In the genomic region with DNA sequence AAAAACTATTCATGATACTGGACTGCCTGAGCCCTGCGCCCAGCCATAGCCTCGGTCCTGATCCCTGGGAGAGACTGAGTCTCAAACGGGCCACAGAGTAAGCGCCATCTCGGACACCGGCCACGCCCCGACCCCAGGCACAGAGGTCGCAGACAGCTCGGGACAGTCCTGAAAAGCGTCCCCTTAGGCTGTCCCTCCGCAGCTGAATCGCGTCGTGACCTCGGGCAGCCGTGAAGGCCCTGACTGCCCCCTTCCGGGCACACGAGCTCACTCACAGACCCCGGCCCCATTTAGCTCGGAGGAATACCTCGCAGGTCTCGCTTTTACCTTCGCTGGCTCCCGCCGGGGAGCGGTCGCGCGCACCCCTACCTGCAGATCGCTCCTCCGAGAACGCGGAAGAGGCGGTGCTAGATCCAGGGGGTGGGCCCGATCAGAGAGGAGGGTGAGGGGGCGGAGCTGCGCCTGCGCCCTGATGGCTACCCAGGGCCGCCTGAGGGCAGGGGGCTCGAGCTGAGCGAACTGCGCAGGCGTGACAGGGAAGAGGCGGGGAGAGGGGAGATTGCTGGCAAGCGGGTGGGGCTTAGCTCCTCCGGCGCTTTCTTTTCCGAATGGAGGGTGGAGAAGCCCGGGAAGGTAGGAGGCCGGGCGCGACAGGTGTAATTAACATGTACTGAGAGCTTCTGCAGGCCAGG, we compare ENCODE assay signal across 1 cellular context.
TF ChIP-seq lines count a peak whose summit lies in the region.

A gene (minus strand): TSS at position 411 of the 692 bp plus-strand sequence. CDS start 20,941 bp downstream, outside the sequence.

TF ChIP-seq in HepG2, 621 proteins besides CTCF, POLR2A, EP300 and RAD21 (continued from another document and continues in another):
- TF ChIP-seq, protein P1, sequence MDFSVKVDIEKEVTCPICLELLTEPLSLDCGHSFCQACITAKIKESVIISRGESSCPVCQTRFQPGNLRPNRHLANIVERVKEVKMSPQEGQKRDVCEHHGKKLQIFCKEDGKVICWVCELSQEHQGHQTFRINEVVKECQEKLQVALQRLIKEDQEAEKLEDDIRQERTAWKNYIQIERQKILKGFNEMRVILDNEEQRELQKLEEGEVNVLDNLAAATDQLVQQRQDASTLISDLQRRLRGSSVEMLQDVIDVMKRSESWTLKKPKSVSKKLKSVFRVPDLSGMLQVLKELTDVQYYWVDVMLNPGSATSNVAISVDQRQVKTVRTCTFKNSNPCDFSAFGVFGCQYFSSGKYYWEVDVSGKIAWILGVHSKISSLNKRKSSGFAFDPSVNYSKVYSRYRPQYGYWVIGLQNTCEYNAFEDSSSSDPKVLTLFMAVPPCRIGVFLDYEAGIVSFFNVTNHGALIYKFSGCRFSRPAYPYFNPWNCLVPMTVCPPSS (IDR thresholded peaks at IDR 0.05): no peak
- peak; percentile 79 for TF ChIP-seq ZNF883 (CRISPR knock-in tag; IDR thresholded peaks at IDR 0.05; ENCODE audit: not compliant biosample characterization)
- 0 out of 2 replicates have a peak, but pooled peaks have one; percentile 40 for TF ChIP-seq ZNF138 (CRISPR knock-in tag; IDR thresholded peaks at IDR 0.05; ENCODE audit: low read depth)
- TF ChIP-seq, protein P2, sequence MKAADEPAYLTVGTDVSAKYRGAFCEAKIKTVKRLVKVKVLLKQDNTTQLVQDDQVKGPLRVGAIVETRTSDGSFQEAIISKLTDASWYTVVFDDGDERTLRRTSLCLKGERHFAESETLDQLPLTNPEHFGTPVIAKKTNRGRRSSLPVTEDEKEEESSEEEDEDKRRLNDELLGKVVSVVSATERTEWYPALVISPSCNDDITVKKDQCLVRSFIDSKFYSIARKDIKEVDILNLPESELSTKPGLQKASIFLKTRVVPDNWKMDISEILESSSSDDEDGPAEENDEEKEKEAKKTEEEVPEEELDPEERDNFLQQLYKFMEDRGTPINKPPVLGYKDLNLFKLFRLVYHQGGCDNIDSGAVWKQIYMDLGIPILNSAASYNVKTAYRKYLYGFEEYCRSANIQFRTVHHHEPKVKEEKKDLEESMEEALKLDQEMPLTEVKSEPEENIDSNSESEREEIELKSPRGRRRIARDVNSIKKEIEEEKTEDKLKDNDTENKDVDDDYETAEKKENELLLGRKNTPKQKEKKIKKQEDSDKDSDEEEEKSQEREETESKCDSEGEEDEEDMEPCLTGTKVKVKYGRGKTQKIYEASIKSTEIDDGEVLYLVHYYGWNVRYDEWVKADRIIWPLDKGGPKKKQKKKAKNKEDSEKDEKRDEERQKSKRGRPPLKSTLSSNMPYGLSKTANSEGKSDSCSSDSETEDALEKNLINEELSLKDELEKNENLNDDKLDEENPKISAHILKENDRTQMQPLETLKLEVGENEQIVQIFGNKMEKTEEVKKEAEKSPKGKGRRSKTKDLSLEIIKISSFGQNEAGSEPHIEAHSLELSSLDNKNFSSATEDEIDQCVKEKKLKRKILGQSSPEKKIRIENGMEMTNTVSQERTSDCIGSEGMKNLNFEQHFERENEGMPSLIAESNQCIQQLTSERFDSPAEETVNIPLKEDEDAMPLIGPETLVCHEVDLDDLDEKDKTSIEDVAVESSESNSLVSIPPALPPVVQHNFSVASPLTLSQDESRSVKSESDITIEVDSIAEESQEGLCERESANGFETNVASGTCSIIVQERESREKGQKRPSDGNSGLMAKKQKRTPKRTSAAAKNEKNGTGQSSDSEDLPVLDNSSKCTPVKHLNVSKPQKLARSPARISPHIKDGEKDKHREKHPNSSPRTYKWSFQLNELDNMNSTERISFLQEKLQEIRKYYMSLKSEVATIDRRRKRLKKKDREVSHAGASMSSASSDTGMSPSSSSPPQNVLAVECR (CRISPR knock-in tag; IDR thresholded peaks at IDR 0.05; ENCODE audit: borderline replicate concordance): peak; percentile 91
- no peak for TF ChIP-seq ZNF432 (CRISPR knock-in tag; IDR thresholded peaks at IDR 0.05; ENCODE audit: borderline replicate concordance)
- TF ChIP-seq XRCC5 (optimal IDR thresholded peaks at IDR 0.05; ENCODE audit: low read length): peak; percentile 29
- TF ChIP-seq ESRRA (CRISPR knock-in tag; IDR thresholded peaks at IDR 0.05; ENCODE audit: low read depth): no peak
- no peak for TF ChIP-seq SMAD1 (CRISPR knock-in tag; IDR thresholded peaks at IDR 0.05; ENCODE audit: borderline replicate concordance, low read depth)
- peak; percentile 77; the same call in 1 of the 2 replicates for TF ChIP-seq BORCS8-MEF2B (CRISPR knock-in tag; IDR thresholded peaks at IDR 0.05)
- TF ChIP-seq GATAD1 (CRISPR knock-in tag; IDR thresholded peaks at IDR 0.05): 0 out of 2 replicates have a peak, but pooled peaks have one; percentile 32
- no peak for TF ChIP-seq NR3C1 (CRISPR knock-in tag; IDR thresholded peaks at IDR 0.05)
- peak; percentile 64; the same call in 1 of the 2 replicates for TF ChIP-seq MED13 (CRISPR knock-in tag; IDR thresholded peaks at IDR 0.05)
- TF ChIP-seq HMG20A (CRISPR knock-in tag; IDR thresholded peaks at IDR 0.05; ENCODE audit: borderline replicate concordance): no peak
- peak; percentile 84; the same call in 1 of the 2 replicates for TF ChIP-seq DMAP1 (CRISPR knock-in tag; IDR thresholded peaks at IDR 0.05)
- peak; percentile 85 for TF ChIP-seq ZNF350 (CRISPR knock-in tag; IDR thresholded peaks at IDR 0.05; ENCODE audit: borderline replicate concordance, low read depth)
- no peak for TF ChIP-seq MLLT10 (CRISPR knock-in tag; IDR thresholded peaks at IDR 0.05)
- TF ChIP-seq, protein P3, sequence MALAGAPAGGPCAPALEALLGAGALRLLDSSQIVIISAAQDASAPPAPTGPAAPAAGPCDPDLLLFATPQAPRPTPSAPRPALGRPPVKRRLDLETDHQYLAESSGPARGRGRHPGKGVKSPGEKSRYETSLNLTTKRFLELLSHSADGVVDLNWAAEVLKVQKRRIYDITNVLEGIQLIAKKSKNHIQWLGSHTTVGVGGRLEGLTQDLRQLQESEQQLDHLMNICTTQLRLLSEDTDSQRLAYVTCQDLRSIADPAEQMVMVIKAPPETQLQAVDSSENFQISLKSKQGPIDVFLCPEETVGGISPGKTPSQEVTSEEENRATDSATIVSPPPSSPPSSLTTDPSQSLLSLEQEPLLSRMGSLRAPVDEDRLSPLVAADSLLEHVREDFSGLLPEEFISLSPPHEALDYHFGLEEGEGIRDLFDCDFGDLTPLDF (CRISPR knock-in tag; IDR thresholded peaks at IDR 0.05): peak; percentile 50
- no peak for TF ChIP-seq PHF5A (CRISPR knock-in tag; IDR thresholded peaks at IDR 0.05; ENCODE audit: low read depth, unreplicated experiment)
- TF ChIP-seq ZNF260 (CRISPR knock-in tag; IDR thresholded peaks at IDR 0.05; ENCODE audit: borderline replicate concordance, low read depth): no peak
- TF ChIP-seq, protein P4, sequence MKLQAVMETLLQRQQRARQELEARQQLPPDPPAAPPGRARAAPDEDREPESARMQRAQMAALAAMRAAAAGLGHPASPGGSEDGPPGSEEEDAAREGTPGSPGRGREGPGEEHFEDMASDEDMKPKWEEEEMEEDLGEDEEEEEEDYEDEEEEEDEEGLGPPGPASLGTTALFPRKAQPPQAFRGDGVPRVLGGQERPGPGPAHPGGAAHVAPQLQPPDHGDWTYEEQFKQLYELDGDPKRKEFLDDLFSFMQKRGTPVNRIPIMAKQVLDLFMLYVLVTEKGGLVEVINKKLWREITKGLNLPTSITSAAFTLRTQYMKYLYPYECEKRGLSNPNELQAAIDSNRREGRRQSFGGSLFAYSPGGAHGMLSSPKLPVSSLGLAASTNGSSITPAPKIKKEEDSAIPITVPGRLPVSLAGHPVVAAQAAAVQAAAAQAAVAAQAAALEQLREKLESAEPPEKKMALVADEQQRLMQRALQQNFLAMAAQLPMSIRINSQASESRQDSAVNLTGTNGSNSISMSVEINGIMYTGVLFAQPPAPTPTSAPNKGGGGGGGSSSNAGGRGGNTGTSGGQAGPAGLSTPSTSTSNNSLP (IDR thresholded peaks at IDR 0.05; ENCODE audit: low read depth, low read length): peak; percentile 54; the same call in 1 of the 2 replicates
- TF ChIP-seq, protein P5, sequence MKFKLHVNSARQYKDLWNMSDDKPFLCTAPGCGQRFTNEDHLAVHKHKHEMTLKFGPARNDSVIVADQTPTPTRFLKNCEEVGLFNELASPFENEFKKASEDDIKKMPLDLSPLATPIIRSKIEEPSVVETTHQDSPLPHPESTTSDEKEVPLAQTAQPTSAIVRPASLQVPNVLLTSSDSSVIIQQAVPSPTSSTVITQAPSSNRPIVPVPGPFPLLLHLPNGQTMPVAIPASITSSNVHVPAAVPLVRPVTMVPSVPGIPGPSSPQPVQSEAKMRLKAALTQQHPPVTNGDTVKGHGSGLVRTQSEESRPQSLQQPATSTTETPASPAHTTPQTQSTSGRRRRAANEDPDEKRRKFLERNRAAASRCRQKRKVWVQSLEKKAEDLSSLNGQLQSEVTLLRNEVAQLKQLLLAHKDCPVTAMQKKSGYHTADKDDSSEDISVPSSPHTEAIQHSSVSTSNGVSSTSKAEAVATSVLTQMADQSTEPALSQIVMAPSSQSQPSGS (CRISPR knock-in tag; IDR thresholded peaks at IDR 0.05): no peak
- no peak for TF ChIP-seq ATF7 (IDR thresholded peaks at IDR 0.05)
- TF ChIP-seq ATF7 (CRISPR knock-in tag; IDR thresholded peaks at IDR 0.05): no peak
- no peak for TF ChIP-seq TEAD2 (CRISPR knock-in tag; IDR thresholded peaks at IDR 0.05)
- peak; percentile 44; the same call in 1 of the 2 replicates for TF ChIP-seq PITX1 (CRISPR knock-in tag; IDR thresholded peaks at IDR 0.05)
- TF ChIP-seq CENPT (CRISPR knock-in tag; IDR thresholded peaks at IDR 0.05; ENCODE audit: low read depth): no peak
- TF ChIP-seq MTF1 (CRISPR knock-in tag; IDR thresholded peaks at IDR 0.05): no peak
- TF ChIP-seq MXI1 (IDR thresholded peaks at IDR 0.05; ENCODE audit: borderline replicate concordance, low read depth, low read length): peak; percentile 67; the same call in 1 of the 3 replicates
- TF ChIP-seq, protein P6, sequence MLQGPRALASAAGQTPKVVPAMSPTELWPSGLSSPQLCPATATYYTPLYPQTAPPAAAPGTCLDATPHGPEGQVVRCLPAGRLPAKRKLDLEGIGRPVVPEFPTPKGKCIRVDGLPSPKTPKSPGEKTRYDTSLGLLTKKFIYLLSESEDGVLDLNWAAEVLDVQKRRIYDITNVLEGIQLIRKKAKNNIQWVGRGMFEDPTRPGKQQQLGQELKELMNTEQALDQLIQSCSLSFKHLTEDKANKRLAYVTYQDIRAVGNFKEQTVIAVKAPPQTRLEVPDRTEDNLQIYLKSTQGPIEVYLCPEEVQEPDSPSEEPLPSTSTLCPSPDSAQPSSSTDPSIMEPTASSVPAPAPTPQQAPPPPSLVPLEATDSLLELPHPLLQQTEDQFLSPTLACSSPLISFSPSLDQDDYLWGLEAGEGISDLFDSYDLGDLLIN (CRISPR knock-in tag; IDR thresholded peaks at IDR 0.05; ENCODE audit: borderline replicate concordance): no peak
- TF ChIP-seq GFI1 (CRISPR knock-in tag; IDR thresholded peaks at IDR 0.05; ENCODE audit: borderline replicate concordance): no peak
- TF ChIP-seq, protein P7, sequence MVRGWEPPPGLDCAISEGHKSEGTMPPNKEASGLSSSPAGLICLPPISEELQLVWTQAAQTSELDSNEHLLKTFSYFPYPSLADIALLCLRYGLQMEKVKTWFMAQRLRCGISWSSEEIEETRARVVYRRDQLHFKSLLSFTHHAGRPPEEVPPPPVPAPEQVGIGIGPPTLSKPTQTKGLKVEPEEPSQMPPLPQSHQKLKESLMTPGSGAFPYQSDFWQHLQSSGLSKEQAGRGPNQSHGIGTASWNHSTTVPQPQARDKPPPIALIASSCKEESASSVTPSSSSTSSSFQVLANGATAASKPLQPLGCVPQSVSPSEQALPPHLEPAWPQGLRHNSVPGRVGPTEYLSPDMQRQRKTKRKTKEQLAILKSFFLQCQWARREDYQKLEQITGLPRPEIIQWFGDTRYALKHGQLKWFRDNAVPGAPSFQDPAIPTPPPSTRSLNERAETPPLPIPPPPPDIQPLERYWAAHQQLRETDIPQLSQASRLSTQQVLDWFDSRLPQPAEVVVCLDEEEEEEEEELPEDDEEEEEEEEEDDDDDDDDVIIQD (CRISPR knock-in tag; IDR thresholded peaks at IDR 0.05; ENCODE audit: low read depth): no peak; the same call in 1 of the 2 replicates
- TF ChIP-seq ATF7-NPFF (CRISPR knock-in tag; IDR thresholded peaks at IDR 0.05; ENCODE audit: low read depth): peak; percentile 72; the same call in 1 of the 2 replicates
- TF ChIP-seq, protein P8, sequence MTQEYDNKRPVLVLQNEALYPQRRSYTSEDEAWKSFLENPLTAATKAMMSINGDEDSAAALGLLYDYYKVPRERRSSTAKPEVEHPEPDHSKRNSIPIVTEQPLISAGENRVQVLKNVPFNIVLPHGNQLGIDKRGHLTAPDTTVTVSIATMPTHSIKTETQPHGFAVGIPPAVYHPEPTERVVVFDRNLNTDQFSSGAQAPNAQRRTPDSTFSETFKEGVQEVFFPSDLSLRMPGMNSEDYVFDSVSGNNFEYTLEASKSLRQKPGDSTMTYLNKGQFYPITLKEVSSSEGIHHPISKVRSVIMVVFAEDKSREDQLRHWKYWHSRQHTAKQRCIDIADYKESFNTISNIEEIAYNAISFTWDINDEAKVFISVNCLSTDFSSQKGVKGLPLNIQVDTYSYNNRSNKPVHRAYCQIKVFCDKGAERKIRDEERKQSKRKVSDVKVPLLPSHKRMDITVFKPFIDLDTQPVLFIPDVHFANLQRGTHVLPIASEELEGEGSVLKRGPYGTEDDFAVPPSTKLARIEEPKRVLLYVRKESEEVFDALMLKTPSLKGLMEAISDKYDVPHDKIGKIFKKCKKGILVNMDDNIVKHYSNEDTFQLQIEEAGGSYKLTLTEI (CRISPR knock-in tag; conservative IDR thresholded peaks at IDR 0.05): no peak
- no peak for TF ChIP-seq ONECUT2 (CRISPR knock-in tag; IDR thresholded peaks at IDR 0.05)
- TF ChIP-seq ZNF619 (CRISPR knock-in tag; IDR thresholded peaks at IDR 0.05): 0 out of 2 replicates have a peak, but pooled peaks have one; percentile 62
- TF ChIP-seq, protein P9, sequence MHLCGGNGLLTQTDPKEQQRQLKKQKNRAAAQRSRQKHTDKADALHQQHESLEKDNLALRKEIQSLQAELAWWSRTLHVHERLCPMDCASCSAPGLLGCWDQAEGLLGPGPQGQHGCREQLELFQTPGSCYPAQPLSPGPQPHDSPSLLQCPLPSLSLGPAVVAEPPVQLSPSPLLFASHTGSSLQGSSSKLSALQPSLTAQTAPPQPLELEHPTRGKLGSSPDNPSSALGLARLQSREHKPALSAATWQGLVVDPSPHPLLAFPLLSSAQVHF (CRISPR knock-in tag; IDR thresholded peaks at IDR 0.05): no peak
- no peak for TF ChIP-seq RBM22 (optimal IDR thresholded peaks at IDR 0.05; ENCODE audit: low read length)
- no peak for TF ChIP-seq ZNF230 (CRISPR knock-in tag; IDR thresholded peaks at IDR 0.05)
- TF ChIP-seq SP5 (CRISPR knock-in tag; IDR thresholded peaks at IDR 0.05; ENCODE audit: borderline replicate concordance, low read depth): peak; percentile 63
- TF ChIP-seq ZNF777 (CRISPR knock-in tag; IDR thresholded peaks at IDR 0.05): no peak
- TF ChIP-seq NR1H2 (CRISPR knock-in tag; IDR thresholded peaks at IDR 0.05; ENCODE audit: borderline replicate concordance, low read depth): no peak
- peak; percentile 95 for TF ChIP-seq PHF8 (CRISPR knock-in tag; IDR thresholded peaks at IDR 0.05)
- peak; percentile 88; the same call in 1 of the 2 replicates for TF ChIP-seq ZNF501 (CRISPR knock-in tag; IDR thresholded peaks at IDR 0.05)
- TF ChIP-seq KLF15 (CRISPR knock-in tag; IDR thresholded peaks at IDR 0.05; ENCODE audit: borderline replicate concordance): no peak
